Comparison of ENCODE assay signal across 28 cellular contexts in genomic region chr7:31767686-31768358, GRCh38.
"Had no signal": no experiment of that assay in that cellular context is flagged by ENCODE, and none has a peak within 500 bp of the region (broad histone marks: within the 10 kb centered on the region; RNA-seq: fewer than 3 reads in every experiment).

No MANE protein-coding gene starts in this region.

- H3K27me3 ChIP-seq: adrenal gland, breast epithelium, heart right ventricle, transverse colon, vagina had no signal

- DNase-seq: activated B cell treated with CpG ODN at 0.5 μM for 24 hours; activated CD4-positive, alpha-beta T cell treated with anti-CD3 and anti-CD28 coated beads for 4 hours; activated CD4-positive, alpha-beta T cell treated with anti-CD3 and anti-CD28 coated beads, Interleukin-2, amount 50 U/mL, for 48 hours; activated CD8-positive, alpha-beta memory T cell treated with anti-CD3 and anti-CD28 coated beads, Interleukin-2, amount 50 U/mL, for 48 hours; activated naive CD4-positive, alpha-beta T cell; activated T-cell treated with anti-CD3 and anti-CD28 coated beads, Interleukin-2, amount 50 U/mL, for 4 hours; adrenal gland; foreskin fibroblast; heart right ventricle; islet precursor cell; left cardiac atrium; mucosa of descending colon; posterior cingulate gyrus; small intestine; stimulated activated CD4-positive, alpha-beta T cell treated with anti-CD3 and anti-CD28 coated beads, Interleukin-2, amount 100 ng/mL, for 24 hours; T-helper 1 cell; T-helper 9 cell; transverse colon had no signal

- H3K4me3 ChIP-seq: adrenal gland, breast epithelium, coronary artery, heart right ventricle, mucosa of descending colon, transverse colon, vagina had no signal

- H3K27ac Mint-ChIP-seq: activated B cell treated with CpG ODN at 0.5 μM for 24 hours; activated naive CD8-positive, alpha-beta T cell; activated T-helper 2 cell treated with anti-CD3 and anti-CD28 coated beads, Interferon-gamma antibody, Interleukin-2, Interleukin-4, amounts not matched to agents 10 μg/mL and 5 μg/mL and 100 μg/mL, durations not matched to agents 14 hours and 24 hours and 36 hours; memory B cell; stimulated activated memory B cell treated with anti-CD40 and anti-IgM and Interleukin-4, amounts not matched to agents 10 μg/mL and 1 μg/mL and 100 μg/mL, for 72 hours had no signal

- H3K27ac ChIP-seq: adrenal gland, breast epithelium, coronary artery, epithelial cell of prostate, heart right ventricle, transverse colon, vagina had no signal

- H3K9me3 Mint-ChIP-seq: memory B cell had no signal

- H3K4me1 Mint-ChIP-seq: activated B cell treated with CpG ODN at 0.5 μM for 24 hours; central memory CD8-positive, alpha-beta T cell; memory B cell; stimulated activated memory B cell treated with anti-CD40 and anti-IgM and Interleukin-4, amounts not matched to agents 10 μg/mL and 1 μg/mL and 100 μg/mL, for 72 hours had no signal

- H3K4me1 ChIP-seq: adrenal gland, breast epithelium, heart right ventricle, transverse colon, vagina had no signal

- ATAC-seq: activated T-cell treated with anti-CD3 and anti-CD28 coated beads, Interleukin-2, amount 50 U/mL, for 4 hours; heart right ventricle; left cardiac atrium; mucosa of descending colon; sciatic nerve; stimulated activated memory B cell treated with anti-CD40 and anti-IgM and Interleukin-4, amounts not matched to agents 10 μg/mL and 1 μg/mL and 100 μg/mL, for 72 hours had no signal

- H3K36me3 Mint-ChIP-seq: activated naive CD8-positive, alpha-beta T cell; memory B cell; stimulated activated memory B cell treated with anti-CD40 and anti-IgM and Interleukin-4, amounts not matched to agents 10 μg/mL and 1 μg/mL and 100 μg/mL, for 72 hours had no signal

- H3K27me3 Mint-ChIP-seq: activated B cell treated with CpG ODN at 0.5 μM for 24 hours; central memory CD8-positive, alpha-beta T cell had no signal

- H3K9me3 ChIP-seq: adrenal gland, breast epithelium, heart right ventricle, mucosa of descending colon, transverse colon, vagina had no signal

- H3K36me3 ChIP-seq: adrenal gland, breast epithelium, transverse colon, vagina had no signal

- H3K4me3 Mint-ChIP-seq: activated B cell treated with CpG ODN at 0.5 μM for 24 hours; activated naive CD8-positive, alpha-beta T cell; activated T-cell treated with anti-CD3 and anti-CD28 coated beads, Interleukin-2, amount 50 U/mL, for 4 hours; central memory CD8-positive, alpha-beta T cell; memory B cell; stimulated activated memory B cell treated with anti-CD40 and anti-IgM and Interleukin-4, amounts not matched to agents 10 μg/mL and 1 μg/mL and 100 μg/mL, for 72 hours had no signal
